14 cellular contexts compared by ENCODE assay signal in the genomic region with DNA sequence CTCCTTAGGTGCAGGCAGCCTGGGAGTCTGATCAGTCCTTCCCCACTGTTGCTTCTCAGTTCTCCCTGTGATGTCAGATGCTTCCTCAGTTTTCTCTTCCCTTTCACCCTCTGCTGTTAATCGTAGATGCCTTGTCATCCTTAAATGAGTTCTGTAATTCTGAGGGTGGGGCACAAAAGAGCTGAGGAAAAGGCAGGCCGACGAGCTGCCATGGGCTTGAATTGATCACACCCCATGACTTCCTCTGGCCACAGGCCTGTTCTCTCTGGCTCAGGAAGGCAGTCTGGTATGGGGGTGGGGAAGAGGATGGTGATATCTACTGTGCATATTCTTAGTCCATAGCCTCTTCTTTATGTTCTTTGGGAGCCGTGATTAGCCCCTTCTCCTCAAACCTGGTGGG. TPM values are rescaled to one million over a fixed set of nuclear protein-coding genes. Genes with fewer than 3 reads are reported as not detected.
DNase-seq lines count a peak whose midpoint lies in the region; ATAC-seq, FAIRE-seq and TF ChIP-seq lines count a peak whose summit lies in the region.
"Had no signal": no experiment of that assay in that cellular context is flagged by ENCODE, and none has a peak within 500 bp of the region (broad histone marks: within the 10 kb centered on the region; RNA-seq: fewer than 3 reads in every experiment).

No MANE protein-coding gene starts in this region.

- in situ Hi-C loops in K562 (cut with MboI), result no loop called here

- H3K79me2 ChIP-seq in K562 (ENCODE audit: control insufficient read depth, insufficient read depth, low read length) (no peaks in the 10 kb centered on the region), hepatocyte (no peaks in the 10 kb centered on the region)

- H3K4me1 ChIP-seq in K562 (replicated peaks in 1 of 2; ENCODE audit: control insufficient read depth in 2 of 2, insufficient read depth in 2 of 2, low read length in 2 of 2), result peaks cover 12 to 28% of the 10 kb centered on the region in 2 experiments; a peak in 4 of 5 replicates
- peaks cover 18% of the 10 kb centered on the region for H3K4me1 ChIP-seq in hepatocyte (ENCODE audit: insufficient read depth)
- peaks cover 0 to 27% (median 21%) of the 10 kb centered on the region in 4 donors for H3K4me1 ChIP-seq in sigmoid colon
- H3K4me1 ChIP-seq in testis, result no peaks in the 10 kb centered on the region

- no peak overlapping the region for H3K9ac ChIP-seq in K562 (ENCODE audit: insufficient read depth in 1 of 2, low read depth in 2 of 2, low read length in 2 of 2)

- DNase-seq in NOMO-1 (lab: John Stamatoyannopoulos, UW; ENCODE audit: unreplicated experiment in 2 of 2), result peak; percentile 54 to 68
- DNase-seq in K562 (ENCODE audit: extremely low read depth in 1 of 4, low spot score in 3 of 4), result no peak
- DNase-seq in hepatocyte (ENCODE audit: low spot score), result peak; percentile 1
- peak; percentile 70 for DNase-seq in sigmoid colon
- DNase-seq in ecto neural progenitor cell (ENCODE audit: low spot score), result no peak
- DNase-seq in testis, result no peak
- DNase-seq in NCI-H1417 (lab: John Stamatoyannopoulos, UW), result no peak
- DNase-seq: activated CD4-positive, alpha-beta memory T cell treated with anti-CD3 and anti-CD28 coated beads, Interleukin-2, amount 10 ng/mL, durations not matched to agents 7 days and 5 days; HCEC 1CT had no signal

- ATAC-seq in K562 (peak; percentile 32; the same call in 2 of the 3 replicates), GM19455 (IDR thresholded peaks at IDR 0.05; ENCODE audit: unreplicated experiment) (no peak)

- TF ChIP-seq RAD21 in K562 (CRISPR knock-in tag; conservative IDR thresholded peaks at IDR 0.05 in 1 of 2, IDR thresholded peaks at IDR 0.05 in 1 of 2), result no peak

- no peak for TF ChIP-seq EP300 in K562 (IDR thresholded peaks at IDR 0.05; ENCODE audit: low read length)
- no peak for TF ChIP-seq EP300 in sigmoid colon (IDR thresholded peaks at IDR 0.05)

- H3K36me3 ChIP-seq in K562 (ENCODE audit: control insufficient read depth, insufficient read depth, low read length) (no peaks in the 10 kb centered on the region), hepatocyte (replicated peaks; ENCODE audit: insufficient read depth, low read depth) (no peaks in the 10 kb centered on the region), sigmoid colon (no peaks in the 10 kb centered on the region), testis (ENCODE audit: low read depth, missing control alignments) (no peaks in the 10 kb centered on the region)
- H3K36me3 ChIP-seq: ascending aorta had no signal

- H3K9me3 ChIP-seq in K562 (replicated peaks; ENCODE audit: control insufficient read depth, insufficient read depth, low read depth, low read length) (no peaks in the 10 kb centered on the region; the same call in 1 of the 2 replicates), hepatocyte (ENCODE audit: low read depth) (no peaks in the 10 kb centered on the region), sigmoid colon (no peaks in the 10 kb centered on the region), testis (no peaks in the 10 kb centered on the region)
- H3K9me3 ChIP-seq: ascending aorta had no signal

- H3K27ac ChIP-seq in K562 (ENCODE audit: extremely low read depth, low read depth, low read length), result no peak overlapping the region
- no peak overlapping the region for H3K27ac ChIP-seq in hepatocyte
- H3K27ac ChIP-seq in sigmoid colon, result no peak overlapping the region
- no peak overlapping the region for H3K27ac ChIP-seq in testis
- H3K27ac ChIP-seq: ascending aorta had no signal

- TF ChIP-seq CTCF in K562 (IDR thresholded peaks at IDR 0.05 in 2 of 3, conservative IDR thresholded peaks at IDR 0.05 in 1 of 3; ENCODE audit: insufficient read depth in 2 of 3, low read depth in 1 of 3, low read length in 3 of 3), result no peak
- TF ChIP-seq CTCF in hepatocyte (IDR thresholded peaks at IDR 0.05; ENCODE audit: poor library complexity), result no peak
- no peak for TF ChIP-seq CTCF in sigmoid colon (IDR thresholded peaks at IDR 0.05)
- no peak for TF ChIP-seq CTCF in testis (IDR thresholded peaks at IDR 0.05)

- no peak for TF ChIP-seq POLR2A in K562 (conservative IDR thresholded peaks at IDR 0.05)
- no peak for TF ChIP-seq POLR2A in sigmoid colon (IDR thresholded peaks at IDR 0.05)
- TF ChIP-seq POLR2A in testis (IDR thresholded peaks at IDR 0.05), result no peak

- intact Hi-C loops in K562 (cut with micrococcal nuclease) (no loop called here), sigmoid colon (cut with DNase I) (no loop called here), testis (cut with DNase I; ENCODE audit: low total_unique reads) (no loop called here)

- 4% methylated on average over 4 of the region's 4 CpGs for WGBS in K562 (ENCODE audit: insufficient coverage, low coverage, missing lambda C conversion rate)
- 72% methylated on average over 4 of the region's 4 CpGs for WGBS in hepatocyte (ENCODE audit: low lambda C conversion rate, missing lambda C conversion rate)
- 52 to 68% methylated on average over 4 of the region's 4 CpGs for WGBS in sigmoid colon, 2 donors
- 56 to 67% methylated on average over 4 of the region's 4 CpGs for WGBS in testis, 2 donors

- no peaks in the 10 kb centered on the region for H3K9me1 ChIP-seq in K562 (ENCODE audit: control insufficient read depth, insufficient read depth, low read length)

- H3K27me3 ChIP-seq in K562 (ENCODE audit: control insufficient read depth in 2 of 2, insufficient read depth in 2 of 2, low read length in 2 of 2), result no peaks in the 10 kb centered on the region
- peaks cover 47% of the 10 kb centered on the region for H3K27me3 ChIP-seq in hepatocyte
- peaks cover 26 to 71% (median 45%) of the 10 kb centered on the region in 3 donors for H3K27me3 ChIP-seq in sigmoid colon
- peaks cover 4% of the 10 kb centered on the region for H3K27me3 ChIP-seq in testis

- no peaks in the 10 kb centered on the region for H3K9me2 ChIP-seq in hepatocyte (replicated peaks; ENCODE audit: insufficient read depth)

- H4K20me1 ChIP-seq in K562 (replicated peaks; ENCODE audit: control insufficient read depth, insufficient read depth, low read length), result no peaks in the 10 kb centered on the region
- H4K20me1 ChIP-seq in hepatocyte (ENCODE audit: insufficient read depth, poor library complexity, severe bottlenecking), result no peaks in the 10 kb centered on the region

- H2AFZ ChIP-seq in K562 (ENCODE audit: low read depth, low read length), result no peak overlapping the region
- no peak overlapping the region for H2AFZ ChIP-seq in hepatocyte

- POLR2A ChIA-PET in K562 (lab: Yijun Ruan, JAX), result interaction anchor here (0.8 kb wide), 1 partner anchor 10 kb away, joined by 3 read pairs; no protein-coding TSS in a partner anchor

- H3K4me2 ChIP-seq in K562 (ENCODE audit: insufficient read depth, low read length), result no peak overlapping the region; the same call in 1 of the 2 replicates
- no peak overlapping the region for H3K4me2 ChIP-seq in hepatocyte

- no peak for FAIRE-seq in K562 (lab: Jason Lieb, UNC)
- FAIRE-seq: TTC549 had no signal

- BruUV-seq in K562 (replicated peaks; lab: Mats Ljungman, UMichigan), result no TSS peak

- H3K4me3 ChIP-seq in K562 (no peak overlapping the region), hepatocyte (no peak overlapping the region), sigmoid colon (no peak overlapping the region), testis (no peak overlapping the region)
- H3K4me3 ChIP-seq: ascending aorta had no signal

- CTCF ChIA-PET in K562 (lab: Yijun Ruan, JAX; ENCODE audit: low intra/inter-chr PET ratio), result no interaction called here

RNA-seq across cellular contexts. Expression of a gene that starts 5.2 kb away (rescaled TPM):
- total RNA-seq in K562 (2011; cell fraction: chromatin; rRNA removed; ENCODE audit: low replicate concordance), result 396 and 1,008 TPM in 2 replicates
- total RNA-seq in K562 (2011; cell fraction: nucleolus; rRNA removed), result 461 and 463 TPM in 2 replicates
- 346 and 364 TPM in 2 replicates for total RNA-seq in K562 (2011; cell fraction: nucleoplasm; rRNA removed)
- total RNA-seq in K562 (2014; rRNA removed) (19.1 and 25.8 TPM in 2 replicates), K562 (2014; rRNA removed; fragmentation: Illumina TruSeq; extraction: Trizol) (12.2 and 19.8 TPM in 2 replicates), K562 (2015; rRNA removed; fragmentation: Illumina TruSeq; extraction: Trizol) (27.7 and 31.9 TPM in 2 replicates), K562 (2021) (51.9 and 58.1 TPM in 2 replicates), hepatocyte (87.5 and 114 TPM in 2 replicates), sigmoid colon (10 to 100 TPM; 16.4 to 37.1 (median 26.3) TPM), testis (10 to 100 TPM; 76.9 to 83.4 TPM)
- polyA plus RNA-seq in K562 (2011; rRNA removed) (65.3 and 135 TPM in 2 replicates), K562 (2014; fragmentation: Illumina TruSeq; extraction: Trizol) (41.3 and 56.2 TPM in 2 replicates), K562 (2014; fragmentation: Nextera tagmentation; extraction: Ambion mirVana) (10 to 100 TPM; 22.9 to 33.3 TPM), K562 (2014; rRNA removed) (73.4 and 83.5 TPM in 2 replicates), hepatocyte (191 and 282 TPM in 2 replicates), sigmoid colon (100 to 1,000 TPM in 1 of 3 donors, 10 to 100 TPM in 2; 33.0 to 124 (median 41.6) TPM), testis (ENCODE audit: insufficient read depth, low read depth, low replicate concordance) (33.6 TPM)
- 61.3 and 70.5 TPM in 2 replicates for polyA plus RNA-seq in K562 (2011; cell fraction: cytosol; rRNA removed)
- 934 and 1,029 TPM in 2 replicates for polyA plus RNA-seq in K562 (2011; cell fraction: nucleus; rRNA removed)
- polyA plus RNA-seq in K562 (2012), result 53.3 and 105 TPM in 2 replicates
- 35.0 and 46.6 TPM in 2 replicates for polyA minus RNA-seq in K562 (2011; rRNA and poly(A)+ RNA removed)
- polyA minus RNA-seq in K562 (2011; cell fraction: cytosol; rRNA and poly(A)+ RNA removed), result 23.4 and 34.6 TPM in 2 replicates
- polyA minus RNA-seq in K562 (2011; cell fraction: nucleus; rRNA and poly(A)+ RNA removed), result 142 and 191 TPM in 2 replicates

RNA-seq across cellular contexts. Expression of a gene that starts 5.7 kb away (rescaled TPM):
- not detected in 2 replicates for total RNA-seq in K562 (2011; cell fraction: chromatin; rRNA removed; ENCODE audit: low replicate concordance)
- total RNA-seq in K562 (2011; cell fraction: nucleolus; rRNA removed), result not detected in 2 replicates
- total RNA-seq in K562 (2011; cell fraction: nucleoplasm; rRNA removed), result 0.23 TPM in 1 of 2 replicates, not detected in the other
- total RNA-seq in K562 (2014; rRNA removed) (0.04 TPM in 1 of 2 replicates, not detected in the other), K562 (2014; rRNA removed; fragmentation: Illumina TruSeq; extraction: Trizol) (not detected in 2 replicates), K562 (2015; rRNA removed; fragmentation: Illumina TruSeq; extraction: Trizol) (0.04 TPM in 1 of 2 replicates, not detected in the other), K562 (2021) (0.13 TPM in 2 replicates), hepatocyte (2.3 and 2.7 TPM in 2 replicates), sigmoid colon (1 to 10 TPM in 3 of 4 donors, under 1 TPM in 1; 0.82 to 3.0 (median 2.1) TPM), testis (1 to 10 TPM; 3.6 to 3.9 TPM)
- polyA plus RNA-seq in K562 (2011; rRNA removed) (not detected in 2 replicates), K562 (2014; fragmentation: Illumina TruSeq; extraction: Trizol) (0.04 and 0.07 TPM in 2 replicates), K562 (2014; fragmentation: Nextera tagmentation; extraction: Ambion mirVana) (under 1 TPM in 1 of 2 experiments, not detected in 1; 0.06 TPM), K562 (2014; rRNA removed) (0.07 TPM in 1 of 2 replicates, not detected in the other), hepatocyte (1.7 and 2.7 TPM in 2 replicates), sigmoid colon (1 to 10 TPM in 1 of 3 donors, under 1 TPM in 1, not detected in 1; 0.60 to 1.5 TPM), testis (ENCODE audit: insufficient read depth, low read depth, low replicate concordance) (3.4 TPM)
- polyA plus RNA-seq in K562 (2011; cell fraction: cytosol; rRNA removed), result 0.01 TPM in 1 of 2 replicates, not detected in the other
- 0.07 TPM in 1 of 2 replicates, not detected in the other for polyA plus RNA-seq in K562 (2011; cell fraction: nucleus; rRNA removed)
- polyA plus RNA-seq in K562 (2012), result 0.12 and 0.24 TPM in 2 replicates
- not detected in 2 replicates for polyA minus RNA-seq in K562 (2011; rRNA and poly(A)+ RNA removed)
- not detected in 2 replicates for polyA minus RNA-seq in K562 (2011; cell fraction: cytosol; rRNA and poly(A)+ RNA removed)
- not detected in 2 replicates for polyA minus RNA-seq in K562 (2011; cell fraction: nucleus; rRNA and poly(A)+ RNA removed)
- total RNA-seq: activated CD4-positive, alpha-beta memory T cell treated with anti-CD3 and anti-CD28 coated beads, Interleukin-2, amount 10 ng/mL, durations not matched to agents 7 days and 5 days; osteocyte had no signal
- polyA plus RNA-seq: BJ had no signal

RNA-seq across cellular contexts. Expression of a gene that starts 16.8 kb away (rescaled TPM):
- 2.6 and 8.1 TPM in 2 replicates for total RNA-seq in K562 (2011; cell fraction: chromatin; rRNA removed; ENCODE audit: low replicate concordance)
- 5.2 and 7.1 TPM in 2 replicates for total RNA-seq in K562 (2011; cell fraction: nucleolus; rRNA removed)
- 5.2 and 5.4 TPM in 2 replicates for total RNA-seq in K562 (2011; cell fraction: nucleoplasm; rRNA removed)
- total RNA-seq in K562 (2014; rRNA removed) (5.2 and 12.2 TPM in 2 replicates), K562 (2014; rRNA removed; fragmentation: Illumina TruSeq; extraction: Trizol) (2.2 and 2.4 TPM in 2 replicates), K562 (2015; rRNA removed; fragmentation: Illumina TruSeq; extraction: Trizol) (3.8 and 4.2 TPM in 2 replicates), K562 (2021) (6.3 and 8.7 TPM in 2 replicates), hepatocyte (13.5 and 20.4 TPM in 2 replicates), sigmoid colon (10 to 100 TPM in 3 of 4 donors, 1 to 10 TPM in 1; 8.9 to 30.6 (median 19.4) TPM), testis (10 to 100 TPM; 25.1 to 34.9 TPM)
- polyA plus RNA-seq in K562 (2011; rRNA removed) (2.2 and 3.8 TPM in 2 replicates), K562 (2014; fragmentation: Illumina TruSeq; extraction: Trizol) (6.8 and 8.4 TPM in 2 replicates), K562 (2014; fragmentation: Nextera tagmentation; extraction: Ambion mirVana) (1 to 10 TPM; 6.4 to 6.5 TPM), K562 (2014; rRNA removed) (5.1 and 9.4 TPM in 2 replicates), hepatocyte (14.2 and 15.5 TPM in 2 replicates), sigmoid colon (10 to 100 TPM; 19.2 to 35.4 (median 22.0) TPM), testis (ENCODE audit: insufficient read depth, low read depth, low replicate concordance) (60.3 TPM)
- 2.4 and 7.1 TPM in 2 replicates for polyA plus RNA-seq in K562 (2011; cell fraction: cytosol; rRNA removed)
- polyA plus RNA-seq in K562 (2011; cell fraction: nucleus; rRNA removed), result 2.2 and 7.9 TPM in 2 replicates
- polyA plus RNA-seq in K562 (2012), result 5.6 and 7.4 TPM in 2 replicates
- 2.5 and 3.2 TPM in 2 replicates for polyA minus RNA-seq in K562 (2011; rRNA and poly(A)+ RNA removed)
- 2.7 and 2.9 TPM in 2 replicates for polyA minus RNA-seq in K562 (2011; cell fraction: cytosol; rRNA and poly(A)+ RNA removed)
- 2.4 and 2.8 TPM in 2 replicates for polyA minus RNA-seq in K562 (2011; cell fraction: nucleus; rRNA and poly(A)+ RNA removed)

RNA-seq across cellular contexts. Expression of a gene that starts 21.3 kb away (rescaled TPM):
- total RNA-seq in K562 (2011; cell fraction: chromatin; rRNA removed; ENCODE audit: low replicate concordance), result 0.76 and 1.5 TPM in 2 replicates
- total RNA-seq in K562 (2011; cell fraction: nucleolus; rRNA removed), result 0.26 and 0.67 TPM in 2 replicates
- 0.15 and 0.23 TPM in 2 replicates for total RNA-seq in K562 (2011; cell fraction: nucleoplasm; rRNA removed)
- 0.29 TPM in 1 of 2 replicates, not detected in the other for total RNA-seq in K562 (2014; rRNA removed)
- 0.10 and 0.11 TPM in 2 replicates for total RNA-seq in K562 (2014; rRNA removed; fragmentation: Illumina TruSeq; extraction: Trizol)
- 0.11 TPM in 2 replicates for total RNA-seq in K562 (2015; rRNA removed; fragmentation: Illumina TruSeq; extraction: Trizol)
- total RNA-seq in K562 (2021), result 0.11 and 0.22 TPM in 2 replicates
- 0.06 and 0.16 TPM in 2 replicates for polyA plus RNA-seq in K562 (2011; rRNA removed)
- under 0.01 and 0.04 TPM in 2 replicates for polyA plus RNA-seq in K562 (2011; cell fraction: cytosol; rRNA removed)
- polyA plus RNA-seq in K562 (2011; cell fraction: nucleus; rRNA removed), result 0.20 and 0.50 TPM in 2 replicates
- polyA plus RNA-seq in K562 (2012), result 0.06 and 0.07 TPM in 2 replicates
- 0.03 and 0.09 TPM in 2 replicates for polyA plus RNA-seq in K562 (2014; fragmentation: Illumina TruSeq; extraction: Trizol)
- polyA plus RNA-seq in K562 (2014; fragmentation: Nextera tagmentation; extraction: Ambion mirVana), result not detected
- polyA plus RNA-seq in K562 (2014; rRNA removed), result 0.01 TPM in 1 of 2 replicates, not detected in the other
- polyA minus RNA-seq in K562 (2011; rRNA and poly(A)+ RNA removed), result 0.15 and 0.18 TPM in 2 replicates
- polyA minus RNA-seq in K562 (2011; cell fraction: cytosol; rRNA and poly(A)+ RNA removed), result not detected in 2 replicates
- polyA minus RNA-seq in K562 (2011; cell fraction: nucleus; rRNA and poly(A)+ RNA removed), result 0.22 and 0.54 TPM in 2 replicates
- 0.28 and 1.4 TPM in 2 replicates for total RNA-seq in hepatocyte
- polyA plus RNA-seq in hepatocyte, result 1.5 and 2.2 TPM in 2 replicates
- total RNA-seq in sigmoid colon, result 1 to 10 TPM in 2 of 4 donors, under 1 TPM in 2; 0.33 to 1.9 (median 0.98) TPM
- under 1 TPM in 2 of 3 donors, not detected in 1; under 0.01 to 0.57 TPM for polyA plus RNA-seq in sigmoid colon
- 10 to 100 TPM in 1 of 2 donors, 1 to 10 TPM in 1; 9.2 to 21.2 TPM for total RNA-seq in testis
- polyA plus RNA-seq in testis (ENCODE audit: insufficient read depth, low read depth, low replicate concordance), result 34.3 TPM

Comparison
In these comparisons a context has a peak if more than half of its experiments do, and no peak if none do; other contexts are left out.
1. DNase-seq: peak in NOMO-1 (2 of 2), hepatocyte (single experiment) and sigmoid colon (single experiment); none in K562 (0 of 4), ecto neural progenitor cell (single experiment), testis (single experiment) and NCI-H1417 (0 of 3).